20 cellular contexts compared by ENCODE assay signal in the genomic region with DNA sequence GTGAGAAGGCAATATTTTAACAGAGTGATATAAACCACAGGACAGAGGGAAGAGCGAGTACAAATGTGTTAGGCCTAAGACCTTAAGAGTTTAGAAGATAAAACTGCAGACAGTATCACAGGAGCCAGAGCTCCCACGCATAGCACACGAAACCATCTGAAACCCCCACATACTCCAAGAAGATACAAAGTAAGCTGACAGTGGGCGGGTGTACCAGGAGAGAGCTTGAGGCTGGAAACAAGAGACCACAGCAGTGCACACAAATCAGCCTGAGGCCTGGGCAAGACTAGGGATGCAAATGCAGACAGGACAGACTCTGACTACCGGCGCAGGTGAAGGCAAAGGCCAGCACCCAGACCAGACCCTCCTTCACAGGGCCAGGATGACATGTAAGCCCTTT. TPM values are rescaled to one million over a fixed set of nuclear protein-coding genes. Genes with fewer than 3 reads are reported as not detected.
A peak's percentile ranks its signal among the peaks of the same experiment; 100 is the strongest.
DNase-seq lines count a peak whose midpoint lies in the region; ATAC-seq, FAIRE-seq and TF ChIP-seq lines count a peak whose summit lies in the region.
"Had no signal": no experiment of that assay in that cellular context is flagged by ENCODE, and none has a peak within 500 bp of the region (broad histone marks: within the 10 kb centered on the region; RNA-seq: fewer than 3 reads in every experiment).

No MANE protein-coding gene starts in this region.

- H3K9me3 ChIP-seq in HEK293 (ENCODE audit: control insufficient read depth, insufficient read depth, low read depth, low read length) (no peaks in the 10 kb centered on the region), H1 (ENCODE audit: insufficient read depth in 2 of 2, low read depth in 1 of 2, low read length in 1 of 2) (no peaks in the 10 kb centered on the region), pancreas (no peaks in the 10 kb centered on the region), Caco-2 (no peaks in the 10 kb centered on the region)
- no peaks in the 10 kb centered on the region for H3K9me3 ChIP-seq in CD8-positive, alpha-beta T cell (ENCODE audit: low read length)
- H3K9me3 ChIP-seq: ascending aorta, MG63, sigmoid colon, SJSA1 had no signal

- 0 out of 2 replicates have a peak overlapping the region, but pooled peaks have one; percentile 25 for H2AFZ ChIP-seq in H1 (ENCODE audit: low read length)

- no peaks in the 10 kb centered on the region for H3K4me1 ChIP-seq in HEK293 (ENCODE audit: control insufficient read depth, insufficient read depth, low read length)
- H3K4me1 ChIP-seq in H1 (replicated peaks in 1 of 4; ENCODE audit: control insufficient read depth in 3 of 4, insufficient read depth in 4 of 4, low read length in 3 of 4) = no peaks in the 10 kb centered on the region
- no peaks in the 10 kb centered on the region for H3K4me1 ChIP-seq in pancreas
- no peaks in the 10 kb centered on the region for H3K4me1 ChIP-seq in Caco-2
- no peaks in the 10 kb centered on the region for H3K4me1 ChIP-seq in CD8-positive, alpha-beta T cell (ENCODE audit: insufficient read depth, low read length)
- H3K4me1 ChIP-seq: ascending aorta, sigmoid colon, SJSA1 had no signal

- H4K91ac ChIP-seq in H1 (replicated peaks; ENCODE audit: insufficient read length, low read length) = no peak overlapping the region

- FAIRE-seq in H1 (lab: Jason Lieb, UNC) (no peak), pancreas (lab: Jason Lieb, UNC) (no peak)

- no peak overlapping the region for H3K14ac ChIP-seq in H1 (ENCODE audit: insufficient read length)

- POLR2A ChIA-PET in HEK293 (lab: Yijun Ruan, JAX) (no interaction called here), H1 (lab: Charles Lee; ENCODE audit: partially characterized antibody) (no interaction called here), Caco-2 (lab: Charles Lee) (no interaction called here)
- POLR2A ChIA-PET in CD8-positive, alpha-beta T cell (lab: Charles Lee) = no interaction called here

- H3K4me3 ChIP-seq in HEK293 (ENCODE audit: low read depth, low read length) (no peak overlapping the region), H1 (ENCODE audit: extremely low read depth in 1 of 4, insufficient read depth in 2 of 4, low read depth in 3 of 4, low read length in 4 of 4) (no peak overlapping the region), pancreas (no peak overlapping the region), Caco-2 (ENCODE audit: low read depth, low read length) (no peak overlapping the region)
- H3K4me3 ChIP-seq in CD8-positive, alpha-beta T cell (ENCODE audit: low read depth, low read length) = no peak overlapping the region
- H3K4me3 ChIP-seq: ascending aorta, coronary artery, MG63, sigmoid colon, SJSA1 had no signal

- no peak overlapping the region for H3K23ac ChIP-seq in H1 (ENCODE audit: insufficient read length)

- H3K79me1 ChIP-seq in H1 (ENCODE audit: low read depth, low read length) = no peaks in the 10 kb centered on the region

- intact Hi-C loops in posterior cingulate gyrus (cut with DNase I) (no loop called here), pancreas (cut with DNase I) (no loop called here), Caco-2 (cut with micrococcal nuclease; ENCODE audit: unreplicated experiment) (no loop called here)
- intact Hi-C loops in CD8-positive, alpha-beta T cell (cut with DNase I, micrococcal nuclease) = no loop called here

- H3K36me3 Mint-ChIP-seq in type B pancreatic cell (no peaks in the 10 kb centered on the region), Caco-2 (ENCODE audit: insufficient read depth, unreplicated experiment) (no peaks in the 10 kb centered on the region)
- H3K36me3 Mint-ChIP-seq in CD8-positive, alpha-beta T cell = no peaks in the 10 kb centered on the region

- H3K4me3 Mint-ChIP-seq in type B pancreatic cell (no peak overlapping the region), Caco-2 (ENCODE audit: unreplicated experiment) (no peak overlapping the region)
- H3K4me3 Mint-ChIP-seq in CD8-positive, alpha-beta T cell = no peak overlapping the region
- H3K4me3 Mint-ChIP-seq: T-helper 2 cell treated with Interferon-gamma antibody and Interleukin-4, amounts not matched to agents 5 μg/mL and 100 μg/mL, for 36 hours had no signal

- H3K27me3 ChIP-seq in H1 (replicated peaks in 1 of 4; ENCODE audit: control insufficient read depth in 3 of 4, extremely low read depth in 1 of 4, insufficient read depth in 3 of 4, low read length in 3 of 4) (no peaks in the 10 kb centered on the region), pancreas (no peaks in the 10 kb centered on the region), Caco-2 (replicated peaks; ENCODE audit: control insufficient read depth, insufficient read depth, low read length) (no peaks in the 10 kb centered on the region)
- H3K27me3 ChIP-seq in CD8-positive, alpha-beta T cell (ENCODE audit: insufficient read depth, low read length) = no peaks in the 10 kb centered on the region
- H3K27me3 ChIP-seq: ascending aorta, MG63, sigmoid colon, SJSA1 had no signal

- H3K4me1 Mint-ChIP-seq in type B pancreatic cell (ENCODE audit: unreplicated experiment) (peaks cover 6% of the 10 kb centered on the region), Caco-2 (ENCODE audit: low read depth, unreplicated experiment) (no peaks in the 10 kb centered on the region)
- no peaks in the 10 kb centered on the region for H3K4me1 Mint-ChIP-seq in CD8-positive, alpha-beta T cell (ENCODE audit: low read depth)

- TF ChIP-seq POLR2A in H1 (IDR thresholded peaks at IDR 0.05; ENCODE audit: control extremely low read depth in 1 of 2, low read depth in 2 of 2, low read length in 2 of 2) = no peak

- H2BK5ac ChIP-seq in H1 (ENCODE audit: low read depth, low read length) = no peak overlapping the region

- no peak overlapping the region for H2BK12ac ChIP-seq in H1 (ENCODE audit: low read depth, low read length)

- no peak overlapping the region for H3K18ac ChIP-seq in H1 (ENCODE audit: extremely low read depth, low read length)

- H3K36me3 ChIP-seq in HEK293 (ENCODE audit: control insufficient read depth in 2 of 2, insufficient read depth in 1 of 2, low read length in 2 of 2) (no peaks in the 10 kb centered on the region), H1 (ENCODE audit: control insufficient read depth in 2 of 4, insufficient read depth in 4 of 4, low read length in 3 of 4) (no peaks in the 10 kb centered on the region), pancreas (no peaks in the 10 kb centered on the region), Caco-2 (ENCODE audit: control insufficient read depth, insufficient read depth, low read length) (no peaks in the 10 kb centered on the region)
- H3K36me3 ChIP-seq in CD8-positive, alpha-beta T cell (ENCODE audit: insufficient read depth, low read length) = no peaks in the 10 kb centered on the region
- H3K36me3 ChIP-seq: ascending aorta, MG63, sigmoid colon, SJSA1 had no signal

- H3K27me3 Mint-ChIP-seq in type B pancreatic cell = peaks cover 6% of the 10 kb centered on the region
- no peaks in the 10 kb centered on the region for H3K27me3 Mint-ChIP-seq in Caco-2 (ENCODE audit: insufficient read depth, unreplicated experiment)
- H3K27me3 Mint-ChIP-seq in CD8-positive, alpha-beta T cell (ENCODE audit: low read depth) = no peaks in the 10 kb centered on the region

- H3K56ac ChIP-seq in H1 (replicated peaks; ENCODE audit: insufficient read length, low read depth, low read length) = no peak overlapping the region

- H3K27ac Mint-ChIP-seq in type B pancreatic cell (no peak overlapping the region), Caco-2 (ENCODE audit: unreplicated experiment) (no peak overlapping the region)
- no peak overlapping the region for H3K27ac Mint-ChIP-seq in CD8-positive, alpha-beta T cell
- H3K27ac Mint-ChIP-seq: T-helper 2 cell treated with Interferon-gamma antibody and Interleukin-4, amounts not matched to agents 5 μg/mL and 100 μg/mL, for 36 hours had no signal

- CTCF ChIA-PET in HEK293 (lab: Yijun Ruan, JAX) (no interaction called here), H1 (lab: Charles Lee; ENCODE audit: partially characterized antibody) (interaction anchor here (0.6 to 1.4 kb wide), 3 partner anchors 18 to 335 kb away, joined by 3 to 11 read pairs (median 4); no protein-coding TSS in a partner anchor), Caco-2 (lab: Charles Lee) (no interaction called here)
- CTCF ChIA-PET in CD8-positive, alpha-beta T cell (lab: Charles Lee) = no interaction called here

- H2BK120ac ChIP-seq in H1 (replicated peaks; ENCODE audit: low read depth, low read length) = no peak overlapping the region

- no peaks in the 10 kb centered on the region for H3K79me2 ChIP-seq in H1 (ENCODE audit: control insufficient read depth in 1 of 2, insufficient read depth in 2 of 2, low read length in 2 of 2)

- WGBS in H1 (ENCODE audit: extremely low coverage in 1 of 2, insufficient coverage in 1 of 2, insufficient read length in 1 of 2, insufficient replicate concordance in 2 of 2, low coverage in 1 of 2, low lambda C conversion rate in 2 of 2, missing lambda C conversion rate in 1 of 2), 2 experiments = 91% methylated on average over 6 of the region's 6 CpGs; no CpG with 5 or more reads in 1 of the 2 experiments
- WGBS in pancreas, 2 donors = 85% methylated on average over 6 of the region's 6 CpGs

- H3K4ac ChIP-seq in H1 (replicated peaks; ENCODE audit: insufficient read length, low read depth, low read length) = no peak overlapping the region

- no peak overlapping the region for H2BK20ac ChIP-seq in H1 (ENCODE audit: low read length)

- no peak for TF ChIP-seq RAD21 in H1 (IDR thresholded peaks at IDR 0.05 in 1 of 2, conservative IDR thresholded peaks at IDR 0.05 in 1 of 2; ENCODE audit: low read depth in 2 of 2, low read length in 2 of 2)

- no TSS peak for BruUV-seq in Caco-2 (replicated peaks; lab: Mats Ljungman, UMichigan)

- H3K9me3 Mint-ChIP-seq in type B pancreatic cell = no peaks in the 10 kb centered on the region
- no peaks in the 10 kb centered on the region for H3K9me3 Mint-ChIP-seq in Caco-2 (ENCODE audit: unreplicated experiment)
- peaks cover 2% of the 10 kb centered on the region for H3K9me3 Mint-ChIP-seq in CD8-positive, alpha-beta T cell
- H3K9me3 Mint-ChIP-seq: T-helper 2 cell treated with Interferon-gamma antibody and Interleukin-4, amounts not matched to agents 5 μg/mL and 100 μg/mL, for 36 hours had no signal

- no peaks in the 10 kb centered on the region for H4K20me1 ChIP-seq in H1 (replicated peaks in 1 of 2; ENCODE audit: control insufficient read depth in 1 of 2, insufficient read depth in 2 of 2, low read length in 2 of 2)

- DNase-seq in H1 (ENCODE audit: low read depth in 1 of 2, low spot score in 2 of 2) (no peak), posterior cingulate gyrus (peak in 6 of 10 donors; percentile 8 to 83 (median 52)), pancreas (no peak), type B pancreatic cell (ENCODE audit: extremely low spot score, unreplicated experiment) (no peak), Caco-2 (no peak)
- DNase-seq in CD8-positive, alpha-beta T cell = no peak
- DNase-seq: activated CD4-positive, alpha-beta T cell treated with anti-CD3 and anti-CD28 coated beads for 48 hours; activated CD8-positive, alpha-beta memory T cell treated with anti-CD3 and anti-CD28 coated beads, Interleukin-2, amount 50 U/mL, for 4 hours; MG63; NCI-H187; NCI-H524; sigmoid colon; stimulated activated CD4-positive, alpha-beta T cell treated with anti-CD3 and anti-CD28 coated beads, Interleukin-2, amount 100 ng/mL, for 48 hours had no signal

- H3K27ac ChIP-seq in HEK293 (ENCODE audit: extremely low read depth, low read depth, low read length) (no peak overlapping the region), H1 (ENCODE audit: low read depth, low read length) (no peak overlapping the region), pancreas (no peak overlapping the region)
- H3K27ac ChIP-seq in CD8-positive, alpha-beta T cell (ENCODE audit: low read depth, low read length) = no peak overlapping the region
- H3K27ac ChIP-seq: ascending aorta, coronary artery, epithelial cell of prostate, sigmoid colon, SJSA1 had no signal

- no peak overlapping the region for H4K5ac ChIP-seq in H1 (ENCODE audit: insufficient read length, low read depth, low read length)

- no peak for TF ChIP-seq CTCF in HEK293 (tag by site-specific recombination; IDR thresholded peaks at IDR 0.05)
- TF ChIP-seq CTCF in H1 (IDR thresholded peaks at IDR 0.05; ENCODE audit: control extremely low read depth in 1 of 3, insufficient read depth in 1 of 3, low read depth in 1 of 3, low read length in 3 of 3) = no peak
- no peak for TF ChIP-seq CTCF in pancreas (IDR thresholded peaks at IDR 0.05)
- TF ChIP-seq CTCF in type B pancreatic cell (conservative IDR thresholded peaks at IDR 0.05) = no peak
- TF ChIP-seq CTCF in Caco-2 (IDR thresholded peaks at IDR 0.05; ENCODE audit: insufficient read depth in 1 of 2, low read depth in 1 of 2, low read length in 1 of 2, severe bottlenecking in 1 of 2, unreplicated experiment in 1 of 2) = no peak
- no peak for TF ChIP-seq CTCF in CD8-positive, alpha-beta T cell (IDR thresholded peaks at IDR 0.05)

- no peak overlapping the region for H2AK5ac ChIP-seq in H1 (ENCODE audit: low read depth, low read length)

- H2BK15ac ChIP-seq in H1 (ENCODE audit: low read length) = no peak overlapping the region

- no peaks in the 10 kb centered on the region for H3K23me2 ChIP-seq in H1 (ENCODE audit: low read depth, low read length)

- no peak overlapping the region for H3K4me2 ChIP-seq in H1 (ENCODE audit: insufficient read depth in 1 of 2, low read depth in 2 of 2, low read length in 2 of 2)

- ATAC-seq in HG03045 (IDR thresholded peaks at IDR 0.05; ENCODE audit: unreplicated experiment) (peak; percentile 60), pancreas (no peak)
- ATAC-seq in CD8-positive, alpha-beta T cell = no peak

- H4K8ac ChIP-seq in H1 (ENCODE audit: extremely low read depth, insufficient read depth, low read length) = peak overlapping the region; percentile 51; the same call in 1 of the 2 replicates

- no peak overlapping the region; a peak in 1 of 7 replicates for H3K9ac ChIP-seq in H1 (replicated peaks in 1 of 4; ENCODE audit: extremely low read depth in 1 of 4, low read depth in 3 of 4, low read length in 3 of 4)

- no peak for TF ChIP-seq EP300 in H1 (IDR thresholded peaks at IDR 0.05; ENCODE audit: borderline replicate concordance in 1 of 2, low read depth in 2 of 2, low read length in 2 of 2)

RNA-seq across cellular contexts. Expression of a gene that starts 54.1 kb away (rescaled TPM):
- total RNA-seq in H1 (2021; fragmentation: NEBNext Ultra II Directional; extraction: Animal tissue kit (Norgen Biotek cat#: 25700)) = 0.31 and 0.50 TPM in 2 replicates
- polyA plus RNA-seq in H1 (2011; rRNA removed) (0.08 and 0.09 TPM in 2 replicates), pancreas (10 to 100 TPM; 10.5 to 11.5 TPM)
- 0.32 TPM for polyA plus RNA-seq in H1 (2011; cell fraction: cytosol; rRNA removed)
- 0.21 TPM for polyA plus RNA-seq in H1 (2011; cell fraction: nucleus; rRNA removed)
- 0.31 to 0.69 TPM (median 0.46 TPM) in 4 replicates for polyA plus RNA-seq in H1 (2012, experiment 1 of 2)
- not detected for polyA plus RNA-seq in H1 (2012, experiment 2 of 2)
- 0.16 TPM for polyA plus RNA-seq in H1 (2013, experiment 1 of 2)
- 0.24 TPM for polyA plus RNA-seq in H1 (2013, experiment 2 of 2)
- polyA minus RNA-seq in H1 (2011; rRNA and poly(A)+ RNA removed) = 0.78 and 1.1 TPM in 2 replicates
- not detected for polyA minus RNA-seq in H1 (2011; cell fraction: cytosol; rRNA and poly(A)+ RNA removed)
- 2.5 TPM for polyA minus RNA-seq in H1 (2011; cell fraction: nucleus; rRNA and poly(A)+ RNA removed)
- total RNA-seq in pancreas (10 to 100 TPM; 16.5 to 34.7 (median 18.9) TPM), type B pancreatic cell (ENCODE audit: low replicate concordance) (10.9 and 11.7 TPM in 2 replicates), Caco-2 (2022) (2.5 and 2.8 TPM in 2 replicates)
- total RNA-seq in CD8-positive, alpha-beta T cell = under 1 TPM; 0.76 to 0.92 TPM

Comparison
In these comparisons a context has a peak if more than half of its experiments do, and no peak if none do; other contexts are left out.
1. DNase-seq: peak in posterior cingulate gyrus (6 of 10); none in H1 (0 of 2), pancreas (0 of 6), type B pancreatic cell (single experiment), Caco-2 (0 of 2) and CD8-positive, alpha-beta T cell (0 of 7).